In the genomic region with DNA sequence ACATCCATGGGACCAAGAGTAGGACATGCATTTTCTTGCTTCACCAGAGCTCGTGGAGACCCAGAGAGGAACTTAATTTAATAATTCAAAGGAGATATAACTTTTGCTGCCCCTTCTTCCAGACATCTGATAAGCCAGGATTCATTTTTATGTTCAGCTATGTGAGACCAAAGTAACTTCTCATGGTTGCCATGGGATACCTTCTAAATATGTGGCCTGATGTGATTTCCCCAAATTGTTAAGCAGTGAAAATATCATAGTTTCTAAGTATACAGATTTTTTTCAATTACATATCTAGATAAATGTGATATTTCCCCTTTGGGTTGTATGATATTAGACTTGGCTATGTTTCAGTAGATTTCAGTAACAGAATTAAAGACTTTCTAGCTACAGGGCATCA, we compare ENCODE assay signal across 1 cellular context.
TF ChIP-seq lines count a peak whose summit lies in the region.

No MANE protein-coding gene starts in this region.

TF ChIP-seq in HepG2, 621 proteins besides CTCF, POLR2A, EP300 and RAD21 (continued from another document):
- TF ChIP-seq, protein P1, sequence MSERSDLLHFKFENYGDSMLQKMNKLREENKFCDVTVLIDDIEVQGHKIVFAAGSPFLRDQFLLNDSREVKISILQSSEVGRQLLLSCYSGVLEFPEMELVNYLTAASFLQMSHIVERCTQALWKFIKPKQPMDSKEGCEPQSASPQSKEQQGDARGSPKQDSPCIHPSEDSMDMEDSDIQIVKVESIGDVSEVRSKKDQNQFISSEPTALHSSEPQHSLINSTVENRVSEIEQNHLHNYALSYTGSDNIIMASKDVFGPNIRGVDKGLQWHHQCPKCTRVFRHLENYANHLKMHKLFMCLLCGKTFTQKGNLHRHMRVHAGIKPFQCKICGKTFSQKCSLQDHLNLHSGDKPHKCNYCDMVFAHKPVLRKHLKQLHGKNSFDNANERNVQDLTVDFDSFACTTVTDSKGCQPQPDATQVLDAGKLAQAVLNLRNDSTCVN (CRISPR knock-in tag; IDR thresholded peaks at IDR 0.05; ENCODE audit: borderline replicate concordance) = no peak
- no peak for TF ChIP-seq ZBTB38 (CRISPR knock-in tag; IDR thresholded peaks at IDR 0.05)
- TF ChIP-seq SIN3B (IDR thresholded peaks at IDR 0.05; ENCODE audit: low read length) = no peak
- TF ChIP-seq SKIL (CRISPR knock-in tag; IDR thresholded peaks at IDR 0.05; ENCODE audit: borderline replicate concordance) = no peak
